17 cellular contexts compared by ENCODE assay signal in the genomic region with DNA sequence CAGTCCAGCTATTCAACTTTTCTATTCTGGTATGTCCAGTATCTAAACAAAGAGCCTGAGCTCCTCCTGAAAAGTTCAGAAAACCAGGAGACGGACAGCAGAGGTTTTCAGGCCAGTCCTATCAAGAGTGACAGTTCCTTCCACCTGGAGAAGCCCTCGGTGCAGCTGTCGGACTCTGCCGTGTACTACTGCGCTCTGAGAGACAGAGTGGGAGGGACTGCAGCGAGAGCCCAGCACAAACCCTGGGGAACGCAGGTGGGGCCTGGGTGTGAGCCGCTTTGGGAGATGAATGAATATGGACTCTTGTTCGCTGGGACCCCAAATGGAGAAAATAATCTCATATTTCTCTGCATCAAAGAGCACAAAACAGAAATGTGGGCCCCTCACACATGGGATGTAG.
A peak's percentile ranks its signal among the peaks of the same experiment; 100 is the strongest.
DNase-seq lines count a peak whose midpoint lies in the region; ATAC-seq and TF ChIP-seq lines count a peak whose summit lies in the region.
"Had no signal": no experiment of that assay in that cellular context is flagged by ENCODE, and none has a peak within 500 bp of the region (broad histone marks: within the 10 kb centered on the region; RNA-seq: fewer than 3 reads in every experiment).

No MANE protein-coding gene starts in this region.

- H2AFZ ChIP-seq in neural progenitor cell (replicated peaks) = peak overlapping the region; percentile 97
- H2AFZ ChIP-seq: GM23248 had no signal

- H3K36me3 ChIP-seq in KOPT-K1 (ENCODE audit: insufficient read depth, low read length) = no peaks in the 10 kb centered on the region
- no peaks in the 10 kb centered on the region for H3K36me3 ChIP-seq in neural progenitor cell
- H3K36me3 ChIP-seq: colonic mucosa, neutrophil, suprapubic skin had no signal

- H3F3A ChIP-seq in neural progenitor cell (ENCODE audit: low read depth) = no peaks in the 10 kb centered on the region

- H3K27ac ChIP-seq in KOPT-K1 (ENCODE audit: low read depth, low read length, poor library complexity, severe bottlenecking) (peak overlapping the region; percentile 69), neural progenitor cell (no peak overlapping the region), dorsolateral prefrontal cortex (no peak overlapping the region)
- H3K27ac ChIP-seq: colonic mucosa, GM23248, neutrophil, suprapubic skin had no signal

- no peaks in the 10 kb centered on the region for H3K27me3 Mint-ChIP-seq in activated naive CD4-positive, alpha-beta T cell treated with anti-CD3 and anti-CD28 coated beads for 36 hours (ENCODE audit: low read depth)
- H3K27me3 Mint-ChIP-seq in activated T-helper 2 cell treated with anti-CD3 and anti-CD28 coated beads, Interferon-gamma antibody, Interleukin-2, Interleukin-4, amounts not matched to agents 10 μg/mL and 5 μg/mL and 100 μg/mL, durations not matched to agents 14 hours and 24 hours and 36 hours (ENCODE audit: low read depth) = no peaks in the 10 kb centered on the region
- H3K27me3 Mint-ChIP-seq in neural progenitor cell (ENCODE audit: insufficient read depth, low read depth) = no peaks in the 10 kb centered on the region

- no peak for ATAC-seq in GM19395 (IDR thresholded peaks at IDR 0.05; ENCODE audit: unreplicated experiment)
- ATAC-seq: Right ventricle myocardium inferior had no signal

- DNase-seq in activated naive CD4-positive, alpha-beta T cell treated with anti-CD3 and anti-CD28 coated beads for 36 hours = peak; percentile 42
- no peak for DNase-seq in activated naive CD4-positive, alpha-beta T cell (lab: John Stamatoyannopoulos, UW)
- no peak for DNase-seq in activated T-helper 2 cell treated with anti-CD3 and anti-CD28 coated beads, Interferon-gamma antibody, Interleukin-2, Interleukin-4, amounts not matched to agents 10 μg/mL and 5 μg/mL and 100 μg/mL, durations not matched to agents 14 hours and 24 hours and 36 hours (ENCODE audit: low spot score)
- DNase-seq in neural progenitor cell (ENCODE audit: low spot score) (no peak), dorsolateral prefrontal cortex (no peak), C1 segment of cervical spinal cord (lab: John Stamatoyannopoulos, UW) (no peak)
- DNase-seq: colonic mucosa, foreskin melanocyte, MV-4-11, NCI-H187 treated with DMSO at 0.1 percent for 48 hours, NCI-H446 treated with DMSO at 0.1 percent for 48 hours had no signal

- H3K4me2 ChIP-seq in neural progenitor cell = no peak overlapping the region

- H3K4me3 ChIP-seq in neural progenitor cell = no peak overlapping the region
- H3K4me3 ChIP-seq in dorsolateral prefrontal cortex = no peak overlapping the region
- H3K4me3 ChIP-seq: colonic mucosa, GM23248, suprapubic skin had no signal

- no peaks in the 10 kb centered on the region for H3K4me1 ChIP-seq in neural progenitor cell
- H3K4me1 ChIP-seq: colonic mucosa, suprapubic skin had no signal

- no peak for TF ChIP-seq CTCF in neural progenitor cell (IDR thresholded peaks at IDR 0.05)
- TF ChIP-seq CTCF in dorsolateral prefrontal cortex (IDR thresholded peaks at IDR 0.05 in 54 of 56, conservative IDR thresholded peaks at IDR 0.05 in 2 of 56; ENCODE audit: low read depth in 1 of 56, partially characterized antibody in 56 of 56) = no peak

- H3K27ac Mint-ChIP-seq in activated naive CD4-positive, alpha-beta T cell treated with anti-CD3 and anti-CD28 coated beads for 36 hours = peak overlapping the region; percentile 90
- H3K27ac Mint-ChIP-seq in activated T-helper 2 cell treated with anti-CD3 and anti-CD28 coated beads, Interferon-gamma antibody, Interleukin-2, Interleukin-4, amounts not matched to agents 10 μg/mL and 5 μg/mL and 100 μg/mL, durations not matched to agents 14 hours and 24 hours and 36 hours = peak overlapping the region; percentile 86
- peak overlapping the region; percentile 78 for H3K27ac Mint-ChIP-seq in neural progenitor cell

- peaks cover 27% of the 10 kb centered on the region for H3K4me1 Mint-ChIP-seq in activated naive CD4-positive, alpha-beta T cell treated with anti-CD3 and anti-CD28 coated beads for 36 hours (ENCODE audit: low read depth)
- peaks cover 32% of the 10 kb centered on the region for H3K4me1 Mint-ChIP-seq in activated T-helper 2 cell treated with anti-CD3 and anti-CD28 coated beads, Interferon-gamma antibody, Interleukin-2, Interleukin-4, amounts not matched to agents 10 μg/mL and 5 μg/mL and 100 μg/mL, durations not matched to agents 14 hours and 24 hours and 36 hours (ENCODE audit: low read depth)
- H3K4me1 Mint-ChIP-seq in neural progenitor cell = peaks cover 4% of the 10 kb centered on the region

- intact Hi-C loops in activated naive CD4-positive, alpha-beta T cell treated with anti-CD3 and anti-CD28 coated beads for 36 hours (cut with micrococcal nuclease) = loop anchor here (1.0 kb wide), 2 partner anchors 37 to 97 kb away; no protein-coding TSS in a partner anchor
- intact Hi-C loops in activated T-helper 2 cell treated with anti-CD3 and anti-CD28 coated beads, Interferon-gamma antibody, Interleukin-2, Interleukin-4, amounts not matched to agents 10 μg/mL and 5 μg/mL and 100 μg/mL, durations not matched to agents 14 hours and 24 hours and 36 hours (cut with micrococcal nuclease) = loop anchor here (2.0 to 5.0 kb wide), 3 partner anchors 43 to 554 kb away; no protein-coding TSS in a partner anchor
- intact Hi-C loops in dorsolateral prefrontal cortex (cut with DNase I) = no loop called here

- CTCF ChIA-PET in activated naive CD4-positive, alpha-beta T cell treated with anti-CD3 and anti-CD28 coated beads for 36 hours (lab: Charles Lee) = interaction anchor here (1.0 to 2.3 kb wide), 9 partner anchors 10 to 567 kb away, joined by 3 to 8 read pairs (median 5); no protein-coding TSS in a partner anchor

- H3K4me3 Mint-ChIP-seq in activated naive CD4-positive, alpha-beta T cell treated with anti-CD3 and anti-CD28 coated beads for 36 hours = peak overlapping the region; percentile 77
- H3K4me3 Mint-ChIP-seq in activated T-helper 2 cell treated with anti-CD3 and anti-CD28 coated beads, Interferon-gamma antibody, Interleukin-2, Interleukin-4, amounts not matched to agents 10 μg/mL and 5 μg/mL and 100 μg/mL, durations not matched to agents 14 hours and 24 hours and 36 hours (ENCODE audit: low read depth) = peak overlapping the region; percentile 74
- no peak overlapping the region for H3K4me3 Mint-ChIP-seq in neural progenitor cell

- no peaks in the 10 kb centered on the region for H3K79me2 ChIP-seq in neural progenitor cell (ENCODE audit: low read depth)

- no peaks in the 10 kb centered on the region for H4K20me1 ChIP-seq in neural progenitor cell (ENCODE audit: low read depth)

- H3K36me3 Mint-ChIP-seq in activated naive CD4-positive, alpha-beta T cell treated with anti-CD3 and anti-CD28 coated beads for 36 hours (ENCODE audit: low read depth) = peaks cover 6% of the 10 kb centered on the region
- peaks cover 6% of the 10 kb centered on the region for H3K36me3 Mint-ChIP-seq in activated T-helper 2 cell treated with anti-CD3 and anti-CD28 coated beads, Interferon-gamma antibody, Interleukin-2, Interleukin-4, amounts not matched to agents 10 μg/mL and 5 μg/mL and 100 μg/mL, durations not matched to agents 14 hours and 24 hours and 36 hours (ENCODE audit: low read depth)
- no peaks in the 10 kb centered on the region for H3K36me3 Mint-ChIP-seq in neural progenitor cell

- H3K9ac ChIP-seq in neural progenitor cell = no peak overlapping the region
- H3K9ac ChIP-seq: GM23248 had no signal

- peaks cover 4% of the 10 kb centered on the region for H3K9me3 ChIP-seq in KOPT-K1 (ENCODE audit: insufficient read depth, low read length, poor library complexity, severe bottlenecking)
- H3K9me3 ChIP-seq in neural progenitor cell (ENCODE audit: low read depth) = no peaks in the 10 kb centered on the region
- H3K9me3 ChIP-seq: colonic mucosa, neutrophil, suprapubic skin had no signal

- H3K27me3 ChIP-seq in neural progenitor cell (peaks cover 7% of the 10 kb centered on the region), dorsolateral prefrontal cortex (peaks cover 0 to 4% (median 0%) of the 10 kb centered on the region in 45 donors)
- H3K27me3 ChIP-seq: colonic mucosa, neutrophil, suprapubic skin had no signal

- H3K9me3 Mint-ChIP-seq in activated naive CD4-positive, alpha-beta T cell treated with anti-CD3 and anti-CD28 coated beads for 36 hours = no peaks in the 10 kb centered on the region
- peaks cover 3% of the 10 kb centered on the region for H3K9me3 Mint-ChIP-seq in activated T-helper 2 cell treated with anti-CD3 and anti-CD28 coated beads, Interferon-gamma antibody, Interleukin-2, Interleukin-4, amounts not matched to agents 10 μg/mL and 5 μg/mL and 100 μg/mL, durations not matched to agents 14 hours and 24 hours and 36 hours
- peaks cover 11% of the 10 kb centered on the region for H3K9me3 Mint-ChIP-seq in neural progenitor cell

Comparison
In these comparisons a context has a peak if more than half of its experiments do, and no peak if none do; other contexts are left out.
1. intact Hi-C loops: an anchor here in activated naive CD4-positive, alpha-beta T cell treated with anti-CD3 and anti-CD28 coated beads for 36 hours (1.0 kb wide) and activated T-helper 2 cell treated with anti-CD3 and anti-CD28 coated beads, Interferon-gamma antibody, Interleukin-2, Interleukin-4, amounts not matched to agents 10 μg/mL and 5 μg/mL and 100 μg/mL, durations not matched to agents 14 hours and 24 hours and 36 hours (2.0 to 5.0 kb wide); none called in dorsolateral prefrontal cortex.